8 cellular contexts compared by ENCODE assay signal in the genomic region with DNA sequence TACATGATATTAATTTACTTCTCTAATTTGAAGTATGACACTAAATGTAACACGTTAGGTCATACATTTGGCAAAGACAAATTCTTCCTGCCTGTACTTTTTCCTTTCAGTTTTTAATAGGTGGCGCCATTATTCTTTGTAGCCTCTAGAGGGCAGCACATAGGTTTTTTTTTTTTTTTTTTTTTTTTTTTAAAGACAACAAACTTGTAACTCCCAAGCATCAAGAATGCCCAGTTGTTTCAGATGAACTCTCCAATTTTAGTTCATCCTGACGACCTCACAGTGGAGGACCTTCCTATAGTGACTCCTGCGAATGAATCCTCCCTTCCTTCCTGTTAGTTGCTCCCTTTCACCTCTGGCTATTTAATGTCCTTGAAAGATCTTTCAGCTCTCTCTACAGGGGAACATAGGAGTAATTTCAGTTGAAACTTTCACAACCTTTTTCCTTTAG.
DNase-seq lines count a peak whose midpoint lies in the region; ATAC-seq and TF ChIP-seq lines count a peak whose summit lies in the region.

No MANE protein-coding gene starts in this region.

- POLR2A ChIA-PET in HEK293 (lab: Yijun Ruan, JAX), result interaction anchor here (0.7 kb wide), 1 partner anchor 215 kb away, joined by 4 read pairs; no protein-coding TSS in a partner anchor

- CTCF ChIA-PET in HEK293 (lab: Yijun Ruan, JAX), result interaction anchor here (0.6 to 2.7 kb wide), 9 partner anchors 17 to 521 kb away, joined by 3 to 14 read pairs (median 3); no protein-coding TSS in a partner anchor

- H3K9me3 ChIP-seq in HEK293 (ENCODE audit: control insufficient read depth, insufficient read depth, low read depth, low read length) (no peaks in the 10 kb centered on the region), uterus (no peaks in the 10 kb centered on the region)

- H3K36me3 ChIP-seq in HEK293 (ENCODE audit: control insufficient read depth in 2 of 2, insufficient read depth in 1 of 2, low read length in 2 of 2) (no peaks in the 10 kb centered on the region), uterus (no peaks in the 10 kb centered on the region)

- TF ChIP-seq POLR2A in uterus (IDR thresholded peaks at IDR 0.05), result no peak

- H3K27me3 ChIP-seq in uterus, result no peaks in the 10 kb centered on the region

- no peak overlapping the region for H3K27ac ChIP-seq in HEK293 (ENCODE audit: extremely low read depth, low read depth, low read length)
- peak overlapping the region; percentile 1 to 35 for H3K27ac ChIP-seq in uterus

- TF ChIP-seq CTCF in HEK293 (tag by site-specific recombination; IDR thresholded peaks at IDR 0.05) (0 out of 2 replicates have a peak, but pooled peaks have one; percentile 13), uterus (IDR thresholded peaks at IDR 0.05) (peak; percentile 25 to 67 (median 47))

- H3K4me1 ChIP-seq in HEK293 (ENCODE audit: control insufficient read depth, insufficient read depth, low read length), result peaks cover 2% of the 10 kb centered on the region; the same call in 1 of the 2 replicates
- peaks cover 0 to 5% of the 10 kb centered on the region in 2 donors for H3K4me1 ChIP-seq in uterus

- intact Hi-C loops in left colon (cut with DNase I, micrococcal nuclease), result loop anchor here in 1 of 2 donors (10.0 kb wide), 2 partner anchors 219 to 309 kb away; no protein-coding TSS in a partner anchor
- intact Hi-C loops in uterus (cut with DNase I; ENCODE audit: low total_unique reads), result loop anchor here (10.0 kb wide), 1 partner anchor 309 kb away; no protein-coding TSS in a partner anchor
- intact Hi-C loops in posterior vena cava (cut with DNase I), result loop anchor here (10.0 kb wide), 3 partner anchors 219 to 671 kb away; no protein-coding TSS in a partner anchor

- ATAC-seq in left colon, result peak; percentile 67
- ATAC-seq in GM21381 (IDR thresholded peaks at IDR 0.05; ENCODE audit: unreplicated experiment), result no peak

- no peak overlapping the region for H3K4me3 ChIP-seq in HEK293 (ENCODE audit: low read depth, low read length)
- no peak overlapping the region for H3K4me3 ChIP-seq in uterus

- peak; percentile 61 for DNase-seq in ELR (ENCODE audit: low read depth)
- DNase-seq in NOMO-1 treated with dmso at 0.1 percent for 144 hours (lab: John Stamatoyannopoulos, UW; ENCODE audit: unreplicated experiment), result peak; percentile 44
- DNase-seq in central memory CD4-positive, alpha-beta T cell, result peak; percentile 2
- no peak for DNase-seq in left colon
- DNase-seq in uterus, result no peak
- DNase-seq in posterior vena cava (ENCODE audit: low spot score), result no peak

TF ChIP-seq in HEK293, 187 proteins besides CTCF, POLR2A, EP300 and RAD21:
- TF ChIP-seq ZNF629 (tag by site-specific recombination; IDR thresholded peaks at IDR 0.05) (0 out of 2 replicates have a peak, but pooled peaks have one; percentile 18), ZNF510 (tag by site-specific recombination; IDR thresholded peaks at IDR 0.05; ENCODE audit: insufficient replicate concordance) (no peak)
- TF ChIP-seq, protein P1, sequence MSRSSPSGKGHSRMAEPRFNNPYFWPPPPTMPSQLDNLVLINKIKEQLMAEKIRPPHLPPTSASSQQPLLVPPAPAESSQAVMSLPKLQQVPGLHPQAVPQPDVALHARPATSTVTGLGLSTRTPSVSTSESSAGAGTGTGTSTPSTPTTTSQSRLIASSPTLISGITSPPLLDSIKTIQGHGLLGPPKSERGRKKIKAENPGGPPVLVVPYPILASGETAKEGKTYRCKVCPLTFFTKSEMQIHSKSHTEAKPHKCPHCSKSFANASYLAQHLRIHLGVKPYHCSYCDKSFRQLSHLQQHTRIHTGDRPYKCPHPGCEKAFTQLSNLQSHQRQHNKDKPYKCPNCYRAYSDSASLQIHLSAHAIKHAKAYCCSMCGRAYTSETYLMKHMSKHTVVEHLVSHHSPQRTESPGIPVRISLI (tag by site-specific recombination; IDR thresholded peaks at IDR 0.05), result peak; percentile 94

Comparison
In these comparisons a context has a peak if more than half of its experiments do, and no peak if none do; other contexts are left out.
1. DNase-seq: peak in ELR (single experiment), NOMO-1 treated with dmso at 0.1 percent for 144 hours (single experiment) and central memory CD4-positive, alpha-beta T cell (single experiment); none in left colon (0 of 2), uterus (0 of 2) and posterior vena cava (single experiment).